Comparison of ENCODE assay signal across 8 cellular contexts in genomic region chr3:50321844-50322385, GRCh38. TPM values are rescaled to one million over a fixed set of nuclear protein-coding genes. Genes with fewer than 3 reads are reported as not detected.
DNase-seq lines count a peak whose midpoint lies in the region; ATAC-seq and TF ChIP-seq lines count a peak whose summit lies in the region.

No MANE protein-coding gene starts in this region.

- H3K36me3 ChIP-seq in prostate gland = no peaks in the 10 kb centered on the region

- H3K36me3 Mint-ChIP-seq in activated CD8-positive, alpha-beta memory T cell treated with anti-CD3 and anti-CD28 coated beads, Interleukin-2, amount 10 ng/mL, durations not matched to agents 7 days and 5 days = no peaks in the 10 kb centered on the region

- CTCF ChIA-PET in activated CD8-positive, alpha-beta memory T cell treated with anti-CD3 and anti-CD28 coated beads, Interleukin-2, amount 10 ng/mL, durations not matched to agents 7 days and 5 days (lab: Charles Lee) = interaction anchor here (1.3 to 18.0 kb wide), 5 partner anchors 14 to 47 kb away, joined by 3 to 266 read pairs (median 21); partner anchors contain the start of genes HYAL1, HYAL3, IFRD2 and NAA80

- H3K4me1 Mint-ChIP-seq in activated CD8-positive, alpha-beta memory T cell treated with anti-CD3 and anti-CD28 coated beads, Interleukin-2, amount 10 ng/mL, durations not matched to agents 7 days and 5 days = peaks cover 36% of the 10 kb centered on the region

- H3K27me3 ChIP-seq in prostate gland (replicated peaks; ENCODE audit: insufficient read depth) = no peaks in the 10 kb centered on the region

- TF ChIP-seq CTCF in fibroblast of the aortic adventitia (IDR thresholded peaks at IDR 0.05; ENCODE audit: insufficient read depth, low read length) (peak; percentile 43), prostate gland (IDR thresholded peaks at IDR 0.05) (peak in 1 of 4 experiments; percentile 16)

- peak overlapping the region; percentile 84 for H3K4me3 ChIP-seq in fibroblast of the aortic adventitia (ENCODE audit: low read depth, low read length)
- H3K4me3 ChIP-seq in prostate gland = peak overlapping the region; percentile 48 to 68

- peak overlapping the region; percentile 89 for H3K4me3 Mint-ChIP-seq in activated CD8-positive, alpha-beta memory T cell treated with anti-CD3 and anti-CD28 coated beads, Interleukin-2, amount 10 ng/mL, durations not matched to agents 7 days and 5 days

- 23% methylated on average over 11 of the region's 28 CpGs for WGBS in prostate gland

- H3K9me3 Mint-ChIP-seq in activated CD8-positive, alpha-beta memory T cell treated with anti-CD3 and anti-CD28 coated beads, Interleukin-2, amount 10 ng/mL, durations not matched to agents 7 days and 5 days (ENCODE audit: low read depth) = no peaks in the 10 kb centered on the region

- ATAC-seq in activated CD8-positive, alpha-beta memory T cell treated with anti-CD3 and anti-CD28 coated beads, Interleukin-2, amount 10 ng/mL, durations not matched to agents 7 days and 5 days = peak; percentile 7

- H3K9me3 ChIP-seq in prostate gland = no peaks in the 10 kb centered on the region

- DNase-seq in activated CD8-positive, alpha-beta memory T cell treated with anti-CD3 and anti-CD28 coated beads, Interleukin-2, amount 10 ng/mL, durations not matched to agents 7 days and 5 days = no peak
- no peak for DNase-seq in activated CD8-positive, alpha-beta memory T cell treated with anti-CD3 and anti-CD28 coated beads for 24 hours
- DNase-seq in SK-N-DZ (ENCODE audit: low spot score) = peak; percentile 80
- DNase-seq in fibroblast of the aortic adventitia (ENCODE audit: low read depth) = no peak
- DNase-seq in prostate gland (ENCODE audit: low spot score) = no peak
- DNase-seq in Ammon's horn (ENCODE audit: low spot score) = no peak
- DNase-seq in SHP77 treated with DMSO at 0.1 percent for 48 hours (lab: John Stamatoyannopoulos, UW) = no peak
- no peak for DNase-seq in NCI-H82 treated with DMSO at 0.1 percent for 48 hours (lab: John Stamatoyannopoulos, UW; ENCODE audit: unreplicated experiment)

- peaks cover 26% of the 10 kb centered on the region for H3K4me1 ChIP-seq in prostate gland (replicated peaks)

- H3K27ac Mint-ChIP-seq in activated CD8-positive, alpha-beta memory T cell treated with anti-CD3 and anti-CD28 coated beads, Interleukin-2, amount 10 ng/mL, durations not matched to agents 7 days and 5 days = no peak overlapping the region

- no peak for TF ChIP-seq POLR2A in prostate gland (IDR thresholded peaks at IDR 0.05)

- intact Hi-C loops in prostate gland (cut with DNase I) = loop anchor here (2.0 to 5.0 kb wide), 2 partner anchors 61 to 85 kb away; partner anchors contain the start of gene GNAI2

- H3K27ac ChIP-seq in prostate gland = peak overlapping the region; percentile 88 to 95

- no peaks in the 10 kb centered on the region for H3K27me3 Mint-ChIP-seq in activated CD8-positive, alpha-beta memory T cell treated with anti-CD3 and anti-CD28 coated beads, Interleukin-2, amount 10 ng/mL, durations not matched to agents 7 days and 5 days

RNA-seq across cellular contexts. Expression of gene HYAL2, which starts 0.6 kb away (rescaled TPM):
- 1 to 10 TPM; 7.4 TPM for total RNA-seq in activated CD8-positive, alpha-beta memory T cell treated with anti-CD3 and anti-CD28 coated beads, Interleukin-2, amount 10 ng/mL, durations not matched to agents 7 days and 5 days
- 114 and 123 TPM in 2 replicates for polyA plus RNA-seq in SK-N-DZ (2014; cell fraction: cytosol; rRNA removed)
- 74.9 and 103 TPM in 2 replicates for polyA plus RNA-seq in SK-N-DZ (2014; cell fraction: nucleus; rRNA removed)
- total RNA-seq in fibroblast of the aortic adventitia (ENCODE audit: low replicate concordance) (7.8 and 27.0 TPM in 2 replicates), prostate gland (100 to 1,000 TPM in 1 of 2 donors, 10 to 100 TPM in 1; 76.1 to 131 TPM)

RNA-seq across cellular contexts. Expression of gene TUSC2, which starts 6.1 kb away (rescaled TPM):
- total RNA-seq in activated CD8-positive, alpha-beta memory T cell treated with anti-CD3 and anti-CD28 coated beads, Interleukin-2, amount 10 ng/mL, durations not matched to agents 7 days and 5 days = 10 to 100 TPM; 20.4 to 25.0 TPM
- 40.3 and 52.8 TPM in 2 replicates for polyA plus RNA-seq in SK-N-DZ (2014; cell fraction: cytosol; rRNA removed)
- polyA plus RNA-seq in SK-N-DZ (2014; cell fraction: nucleus; rRNA removed) = 15.3 and 33.3 TPM in 2 replicates
- total RNA-seq in fibroblast of the aortic adventitia (ENCODE audit: low replicate concordance) = 11.9 and 15.5 TPM in 2 replicates
- total RNA-seq in prostate gland = 100 to 1,000 TPM in 1 of 2 donors, 10 to 100 TPM in 1; 31.9 to 121 TPM

RNA-seq across cellular contexts. Expression of gene HYAL1, which starts 18.5 kb away (rescaled TPM):
- total RNA-seq in activated CD8-positive, alpha-beta memory T cell treated with anti-CD3 and anti-CD28 coated beads, Interleukin-2, amount 10 ng/mL, durations not matched to agents 7 days and 5 days = under 1 TPM; 0.14 to 0.15 TPM
- 1.9 and 4.8 TPM in 2 replicates for polyA plus RNA-seq in SK-N-DZ (2014; cell fraction: cytosol; rRNA removed)
- polyA plus RNA-seq in SK-N-DZ (2014; cell fraction: nucleus; rRNA removed) = 2.0 and 2.5 TPM in 2 replicates
- 0.90 TPM in 1 of 2 replicates, not detected in the other for total RNA-seq in fibroblast of the aortic adventitia (ENCODE audit: low replicate concordance)
- 1 to 10 TPM; 2.0 TPM for total RNA-seq in prostate gland

RNA-seq across cellular contexts. Expression of gene RASSF1, which starts 18.7 kb away (rescaled TPM):
- total RNA-seq in activated CD8-positive, alpha-beta memory T cell treated with anti-CD3 and anti-CD28 coated beads, Interleukin-2, amount 10 ng/mL, durations not matched to agents 7 days and 5 days = 100 to 1,000 TPM; 124 to 205 TPM
- polyA plus RNA-seq in SK-N-DZ (2014; cell fraction: cytosol; rRNA removed) = 27.8 and 29.4 TPM in 2 replicates
- 30.0 and 30.9 TPM in 2 replicates for polyA plus RNA-seq in SK-N-DZ (2014; cell fraction: nucleus; rRNA removed)
- total RNA-seq in fibroblast of the aortic adventitia (ENCODE audit: low replicate concordance) (20.4 and 45.7 TPM in 2 replicates), prostate gland (10 to 100 TPM; 23.8 to 36.6 TPM)

RNA-seq across cellular contexts. Expression of gene HYAL3, which starts 22.7 kb away (rescaled TPM):
- 10 to 100 TPM; 13.0 to 14.3 TPM for total RNA-seq in activated CD8-positive, alpha-beta memory T cell treated with anti-CD3 and anti-CD28 coated beads, Interleukin-2, amount 10 ng/mL, durations not matched to agents 7 days and 5 days
- 0.64 and 1.2 TPM in 2 replicates for polyA plus RNA-seq in SK-N-DZ (2014; cell fraction: cytosol; rRNA removed)
- polyA plus RNA-seq in SK-N-DZ (2014; cell fraction: nucleus; rRNA removed) = 3.7 and 6.2 TPM in 2 replicates
- total RNA-seq in fibroblast of the aortic adventitia (ENCODE audit: low replicate concordance) (1.2 and 3.1 TPM in 2 replicates), prostate gland (10 to 100 TPM in 1 of 2 donors, 1 to 10 TPM in 1; 4.1 to 10.7 TPM)
